1 cellular context compared by ENCODE assay signal in the genomic region with DNA sequence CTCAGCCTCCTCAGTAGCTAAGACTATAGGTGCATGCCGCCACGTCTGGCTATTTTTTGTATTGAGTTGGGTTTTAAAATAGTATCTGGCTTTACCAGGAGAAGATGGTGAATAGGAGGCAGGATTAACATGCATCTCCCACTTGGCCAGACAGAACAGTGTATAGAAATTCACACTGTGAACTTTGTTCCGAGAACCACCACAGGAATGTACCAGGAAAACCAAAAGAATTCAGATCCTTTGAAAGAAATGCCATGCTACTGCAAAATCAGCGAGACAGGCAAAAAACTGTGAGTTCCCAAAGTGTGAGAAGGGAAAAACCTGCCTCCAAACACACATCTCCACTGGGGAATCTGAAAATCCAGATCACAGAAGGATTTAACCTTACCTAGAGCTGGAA.
TF ChIP-seq lines count a peak whose summit lies in the region.

No MANE protein-coding gene starts in this region.

TF ChIP-seq in GM23338, 12 proteins besides CTCF, POLR2A, EP300 and RAD21 (continued from another document):
- TF ChIP-seq, protein P1, sequence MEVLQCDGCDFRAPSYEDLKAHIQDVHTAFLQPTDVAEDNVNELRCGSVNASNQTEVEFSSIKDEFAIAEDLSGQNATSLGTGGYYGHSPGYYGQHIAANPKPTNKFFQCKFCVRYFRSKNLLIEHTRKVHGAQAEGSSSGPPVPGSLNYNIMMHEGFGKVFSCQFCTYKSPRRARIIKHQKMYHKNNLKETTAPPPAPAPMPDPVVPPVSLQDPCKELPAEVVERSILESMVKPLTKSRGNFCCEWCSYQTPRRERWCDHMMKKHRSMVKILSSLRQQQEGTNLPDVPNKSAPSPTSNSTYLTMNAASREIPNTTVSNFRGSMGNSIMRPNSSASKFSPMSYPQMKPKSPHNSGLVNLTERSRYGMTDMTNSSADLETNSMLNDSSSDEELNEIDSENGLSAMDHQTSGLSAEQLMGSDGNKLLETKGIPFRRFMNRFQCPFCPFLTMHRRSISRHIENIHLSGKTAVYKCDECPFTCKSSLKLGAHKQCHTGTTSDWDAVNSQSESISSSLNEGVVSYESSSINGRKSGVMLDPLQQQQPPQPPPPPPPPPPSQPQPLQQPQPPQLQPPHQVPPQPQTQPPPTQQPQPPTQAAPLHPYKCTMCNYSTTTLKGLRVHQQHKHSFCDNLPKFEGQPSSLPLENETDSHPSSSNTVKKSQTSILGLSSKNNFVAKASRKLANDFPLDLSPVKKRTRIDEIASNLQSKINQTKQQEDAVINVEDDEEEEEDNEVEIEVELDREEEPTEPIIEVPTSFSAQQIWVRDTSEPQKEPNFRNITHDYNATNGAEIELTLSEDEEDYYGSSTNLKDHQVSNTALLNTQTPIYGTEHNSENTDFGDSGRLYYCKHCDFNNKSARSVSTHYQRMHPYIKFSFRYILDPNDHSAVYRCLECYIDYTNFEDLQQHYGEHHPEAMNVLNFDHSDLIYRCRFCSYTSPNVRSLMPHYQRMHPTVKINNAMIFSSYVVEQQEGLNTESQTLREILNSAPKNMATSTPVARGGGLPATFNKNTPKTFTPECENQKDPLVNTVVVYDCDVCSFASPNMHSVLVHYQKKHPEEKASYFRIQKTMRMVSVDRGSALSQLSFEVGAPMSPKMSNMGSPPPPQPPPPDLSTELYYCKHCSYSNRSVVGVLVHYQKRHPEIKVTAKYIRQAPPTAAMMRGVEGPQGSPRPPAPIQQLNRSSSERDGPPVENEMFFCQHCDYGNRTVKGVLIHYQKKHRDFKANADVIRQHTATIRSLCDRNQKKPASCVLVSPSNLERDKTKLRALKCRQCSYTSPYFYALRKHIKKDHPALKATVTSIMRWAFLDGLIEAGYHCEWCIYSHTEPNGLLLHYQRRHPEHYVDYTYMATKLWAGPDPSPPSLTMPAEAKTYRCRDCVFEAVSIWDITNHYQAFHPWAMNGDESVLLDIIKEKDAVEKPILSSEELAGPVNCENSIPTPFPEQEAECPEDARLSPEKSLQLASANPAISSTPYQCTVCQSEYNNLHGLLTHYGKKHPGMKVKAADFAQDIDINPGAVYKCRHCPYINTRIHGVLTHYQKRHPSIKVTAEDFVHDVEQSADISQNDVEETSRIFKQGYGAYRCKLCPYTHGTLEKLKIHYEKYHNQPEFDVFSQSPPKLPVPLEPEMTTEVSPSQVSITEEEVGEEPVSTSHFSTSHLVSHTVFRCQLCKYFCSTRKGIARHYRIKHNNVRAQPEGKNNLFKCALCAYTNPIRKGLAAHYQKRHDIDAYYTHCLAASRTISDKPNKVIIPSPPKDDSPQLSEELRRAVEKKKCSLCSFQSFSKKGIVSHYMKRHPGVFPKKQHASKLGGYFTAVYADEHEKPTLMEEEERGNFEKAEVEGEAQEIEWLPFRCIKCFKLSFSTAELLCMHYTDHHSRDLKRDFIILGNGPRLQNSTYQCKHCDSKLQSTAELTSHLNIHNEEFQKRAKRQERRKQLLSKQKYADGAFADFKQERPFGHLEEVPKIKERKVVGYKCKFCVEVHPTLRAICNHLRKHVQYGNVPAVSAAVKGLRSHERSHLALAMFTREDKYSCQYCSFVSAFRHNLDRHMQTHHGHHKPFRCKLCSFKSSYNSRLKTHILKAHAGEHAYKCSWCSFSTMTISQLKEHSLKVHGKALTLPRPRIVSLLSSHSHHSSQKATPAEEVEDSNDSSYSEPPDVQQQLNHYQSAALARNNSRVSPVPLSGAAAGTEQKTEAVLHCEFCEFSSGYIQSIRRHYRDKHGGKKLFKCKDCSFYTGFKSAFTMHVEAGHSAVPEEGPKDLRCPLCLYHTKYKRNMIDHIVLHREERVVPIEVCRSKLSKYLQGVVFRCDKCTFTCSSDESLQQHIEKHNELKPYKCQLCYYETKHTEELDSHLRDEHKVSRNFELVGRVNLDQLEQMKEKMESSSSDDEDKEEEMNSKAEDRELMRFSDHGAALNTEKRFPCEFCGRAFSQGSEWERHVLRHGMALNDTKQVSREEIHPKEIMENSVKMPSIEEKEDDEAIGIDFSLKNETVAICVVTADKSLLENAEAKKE (CRISPR knock-in tag; IDR thresholded peaks at IDR 0.05): no peak
- TF ChIP-seq JUNB (IDR thresholded peaks at IDR 0.05; ENCODE audit: unreplicated experiment): no peak
- TF ChIP-seq REST (IDR thresholded peaks at IDR 0.05; ENCODE audit: unreplicated experiment): no peak
- TF ChIP-seq NANOG (IDR thresholded peaks at IDR 0.05; ENCODE audit: borderline replicate concordance): no peak
- no peak for TF ChIP-seq POLR2AphosphoS5 (IDR thresholded peaks at IDR 0.05; ENCODE audit: low read depth)
- no peak for TF ChIP-seq ZNF331 (CRISPR knock-in tag; IDR thresholded peaks at IDR 0.05; ENCODE audit: low read depth)
- TF ChIP-seq, protein P2, sequence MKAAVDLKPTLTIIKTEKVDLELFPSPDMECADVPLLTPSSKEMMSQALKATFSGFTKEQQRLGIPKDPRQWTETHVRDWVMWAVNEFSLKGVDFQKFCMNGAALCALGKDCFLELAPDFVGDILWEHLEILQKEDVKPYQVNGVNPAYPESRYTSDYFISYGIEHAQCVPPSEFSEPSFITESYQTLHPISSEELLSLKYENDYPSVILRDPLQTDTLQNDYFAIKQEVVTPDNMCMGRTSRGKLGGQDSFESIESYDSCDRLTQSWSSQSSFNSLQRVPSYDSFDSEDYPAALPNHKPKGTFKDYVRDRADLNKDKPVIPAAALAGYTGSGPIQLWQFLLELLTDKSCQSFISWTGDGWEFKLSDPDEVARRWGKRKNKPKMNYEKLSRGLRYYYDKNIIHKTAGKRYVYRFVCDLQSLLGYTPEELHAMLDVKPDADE (IDR thresholded peaks at IDR 0.05): no peak
